Comparison of ENCODE assay signal across 25 cellular contexts in the genomic region with DNA sequence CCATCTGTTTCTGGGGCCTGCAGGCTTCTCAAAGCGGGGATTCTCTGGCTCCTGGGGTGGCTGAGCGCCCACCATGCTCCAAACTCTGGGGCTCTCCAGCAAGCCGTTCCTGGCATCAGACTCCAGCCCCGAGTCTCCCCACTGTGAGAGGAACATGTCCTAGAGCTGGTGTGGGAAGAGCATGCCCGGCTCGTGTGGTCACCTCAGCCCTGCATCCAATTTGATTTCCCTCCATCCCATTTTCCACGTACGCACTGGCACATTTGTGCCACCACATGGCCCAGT. TPM values are rescaled to one million over a fixed set of nuclear protein-coding genes. Genes with fewer than 3 reads are reported as not detected.
DNase-seq lines count a peak whose midpoint lies in the region; ATAC-seq, FAIRE-seq and TF ChIP-seq lines count a peak whose summit lies in the region.
"Had no signal": no experiment of that assay in that cellular context is flagged by ENCODE, and none has a peak within 500 bp of the region (broad histone marks: within the 10 kb centered on the region; RNA-seq: fewer than 3 reads in every experiment).

No MANE protein-coding gene starts in this region.

- H3K27ac ChIP-seq in left ventricle myocardium inferior (replicated peaks) (no peak overlapping the region), WERI-Rb-1 (no peak overlapping the region), Karpas-422 (ENCODE audit: low read length) (no peak overlapping the region)
- H3K27ac ChIP-seq: HL-60 had no signal

- no peak overlapping the region for H3K4me3 ChIP-seq in left ventricle myocardium inferior
- no peak overlapping the region for H3K4me3 ChIP-seq in WERI-Rb-1 (ENCODE audit: low read depth, low read length)
- no peak overlapping the region for H3K4me3 ChIP-seq in Karpas-422 (ENCODE audit: low read length)
- H3K4me3 ChIP-seq: GM23338, HAP-1 had no signal

- no peaks in the 10 kb centered on the region for H3K36me3 ChIP-seq in left ventricle myocardium inferior
- H3K36me3 ChIP-seq in WERI-Rb-1: no peaks in the 10 kb centered on the region
- H3K36me3 ChIP-seq in Karpas-422 (ENCODE audit: insufficient read depth, low read length): no peaks in the 10 kb centered on the region
- H3K36me3 ChIP-seq: HAP-1 had no signal

- peak; percentile 13 for DNase-seq in Right ventricle myocardium superior
- no peak for DNase-seq in left ventricle myocardium inferior
- peak; percentile 1 for DNase-seq in WERI-Rb-1
- DNase-seq in posterior vena cava (ENCODE audit: low spot score): peak; percentile 75
- no peak for DNase-seq in GM12892 (ENCODE audit: insufficient read length)
- no peak for DNase-seq in Karpas-422
- DNase-seq: 8988T; C1 segment of cervical spinal cord; CD4-positive, alpha-beta memory T cell; COR-L47; DMS53; HFFc6; NCI-H1092 treated with DMSO at 0.1 percent for 48 hours; NCI-H1436 treated with DMSO at 0.1 percent for 48 hours; NCI-H187 treated with DMSO at 0.1 percent for 48 hours; NCI-H446; NCI-H524 treated with DMSO at 0.1 percent for 48 hours; NCI-H774; PC-3; SHP77 treated with DMSO at 0.1 percent for 48 hours had no signal

- H4K20me1 ChIP-seq in Karpas-422 (ENCODE audit: insufficient read depth, low read depth, low read length): no peaks in the 10 kb centered on the region

- TF ChIP-seq POLR2A in GM12892 (IDR thresholded peaks at IDR 0.05; ENCODE audit: low read depth, low read length): no peak

- no peak overlapping the region for H3K4me2 ChIP-seq in Karpas-422 (ENCODE audit: low read depth, low read length, poor library complexity, severe bottlenecking)
- H3K4me2 ChIP-seq: GM23338 had no signal

- H3K4me1 ChIP-seq in left ventricle myocardium inferior: peaks cover 4% of the 10 kb centered on the region
- H3K4me1 ChIP-seq in Karpas-422 (ENCODE audit: low read length): peaks cover 48% of the 10 kb centered on the region
- H3K4me1 ChIP-seq: HAP-1 had no signal

- H3K9me2 ChIP-seq in Karpas-422 (replicated peaks; ENCODE audit: insufficient read depth, low read length): no peaks in the 10 kb centered on the region

- ATAC-seq in Right ventricle myocardium superior (ENCODE audit: poor library complexity) (no peak), HG02981 (IDR thresholded peaks at IDR 0.05; ENCODE audit: unreplicated experiment) (no peak)
- ATAC-seq: GM23338, PC-3 had no signal

- no peaks in the 10 kb centered on the region for H3K9me3 ChIP-seq in left ventricle myocardium inferior (replicated peaks)
- H3K9me3 ChIP-seq in WERI-Rb-1 (ENCODE audit: severe bottlenecking): no peaks in the 10 kb centered on the region
- H3K9me3 ChIP-seq in Karpas-422 (ENCODE audit: low read length): no peaks in the 10 kb centered on the region
- H3K9me3 ChIP-seq: HAP-1 had no signal

- H3K79me2 ChIP-seq in Karpas-422 (ENCODE audit: low read length): no peaks in the 10 kb centered on the region

- no peak overlapping the region for H3K9ac ChIP-seq in Karpas-422 (ENCODE audit: low read length)

- intact Hi-C loops in Right ventricle myocardium superior (cut with DNase I) (no loop called here), left ventricle myocardium inferior (cut with micrococcal nuclease) (no loop called here), posterior vena cava (cut with DNase I) (no loop called here)

- no peak overlapping the region for H2AFZ ChIP-seq in Karpas-422 (ENCODE audit: low read length)
- H2AFZ ChIP-seq: GM23338 had no signal

- TF ChIP-seq CTCF in left ventricle myocardium inferior (IDR thresholded peaks at IDR 0.05; ENCODE audit: borderline replicate concordance) (no peak), WERI-Rb-1 (IDR thresholded peaks at IDR 0.05; ENCODE audit: low read depth, low read length) (no peak)

- no peaks in the 10 kb centered on the region for H3K27me3 ChIP-seq in left ventricle myocardium inferior (ENCODE audit: low read depth)
- peaks cover 3% of the 10 kb centered on the region for H3K27me3 ChIP-seq in WERI-Rb-1 (ENCODE audit: insufficient read depth, low read depth, severe bottlenecking)
- no peaks in the 10 kb centered on the region for H3K27me3 ChIP-seq in Karpas-422 (ENCODE audit: low read length)

- FAIRE-seq in GM12892 (lab: Jason Lieb, UNC): no peak

RNA-seq across cellular contexts. Expression of a gene that starts 23.2 kb away (rescaled TPM):
- total RNA-seq in Right ventricle myocardium superior (12.2 TPM), left ventricle myocardium inferior (12.3 TPM), posterior vena cava (1 to 10 TPM; 6.8 to 6.9 TPM)
- polyA plus RNA-seq in GM12892 (2012; ENCODE audit: missing spikeins): not detected
- total RNA-seq in Karpas-422 (2014; rRNA removed; shearing (Covaris generic); ENCODE audit: low replicate concordance): 0.22 and 1.1 TPM in 2 replicates
- total RNA-seq: CD4-positive, alpha-beta memory T cell; HFFc6; RPMI7951 had no signal
- polyA plus RNA-seq: CD4-positive, alpha-beta memory T cell had no signal

Comparison
In these comparisons a context has a peak if more than half of its experiments do, and no peak if none do; other contexts are left out.
1. DNase-seq: peak in Right ventricle myocardium superior (single experiment), WERI-Rb-1 (single experiment) and posterior vena cava (single experiment); none in left ventricle myocardium inferior (single experiment), GM12892 (single experiment) and Karpas-422 (single experiment).